8 cellular contexts compared by ENCODE assay signal in the genomic region with DNA sequence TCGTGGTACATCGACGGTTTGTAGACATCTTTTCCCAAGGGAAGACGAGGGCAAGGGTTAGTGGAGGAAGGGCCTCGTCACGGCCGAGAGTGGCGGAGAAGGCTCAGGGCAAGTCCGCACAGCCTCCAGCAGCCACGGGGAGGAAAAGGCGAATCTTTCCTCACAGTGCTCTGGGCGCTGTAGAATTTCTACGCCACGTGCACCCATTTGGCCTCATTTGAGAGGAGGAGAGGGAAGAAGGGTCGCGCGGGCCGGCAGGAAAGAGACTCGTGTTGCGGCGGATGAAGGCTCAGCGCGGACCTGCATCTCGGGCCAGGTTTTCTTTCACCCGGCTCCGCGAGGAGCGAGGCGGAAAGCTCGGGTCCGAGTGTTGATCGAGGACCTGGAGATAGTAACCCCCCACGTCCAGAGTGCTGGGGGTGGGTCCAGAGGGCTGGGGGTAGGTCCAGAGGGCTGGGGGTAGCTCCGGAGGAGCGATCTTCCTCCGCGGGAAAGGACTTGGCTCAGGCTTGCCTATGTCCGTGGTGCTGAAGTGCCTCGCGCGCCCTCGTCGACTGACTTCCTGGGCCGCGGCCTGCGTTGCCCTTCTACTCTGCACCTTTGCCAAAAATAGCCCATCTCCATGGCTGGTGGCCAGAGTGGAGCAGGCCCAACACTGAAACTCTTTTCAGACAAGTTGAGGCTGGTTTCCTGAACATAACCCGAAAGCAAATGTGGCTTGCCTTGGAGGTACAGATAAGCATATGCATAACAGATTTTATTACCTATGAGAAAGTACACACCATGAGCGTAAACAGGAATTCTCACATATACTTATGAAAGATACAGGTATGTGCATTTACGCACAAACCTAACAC. TPM values are rescaled to one million over a fixed set of nuclear protein-coding genes. Genes with fewer than 3 reads are reported as not detected.
A peak's percentile ranks its signal among the peaks of the same experiment; 100 is the strongest.
DNase-seq lines count a peak whose midpoint lies in the region; ATAC-seq and TF ChIP-seq lines count a peak whose summit lies in the region.

No MANE protein-coding gene starts in this region.

- CTCF ChIA-PET in AG04450 (lab: Charles Lee) (interaction anchor here (1.3 to 1.6 kb wide), 3 partner anchors 68 to 514 kb away, joined by 3 to 9 read pairs (median 3); a partner anchor contains a TSS), HCT116 (lab: Charles Lee) (no interaction called here), PC-3 (lab: Charles Lee) (no interaction called here)

- peak overlapping the region; percentile 80 for H3K4me3 ChIP-seq in AG04450 (ENCODE audit: low read depth, low read length)
- H3K4me3 ChIP-seq in HCT116 (replicated peaks in 1 of 2; ENCODE audit: low read depth in 1 of 2, low read length in 2 of 2) = peak overlapping the region; percentile 56 to 65
- H3K4me3 ChIP-seq in PC-3 (ENCODE audit: low read length) = peak overlapping the region; percentile 70
- H3K4me3 ChIP-seq in neuron (ENCODE audit: low read length) = peak overlapping the region; percentile 71

- no peaks in the 10 kb centered on the region for H3F3A ChIP-seq in PC-3 (ENCODE audit: low read length, unreplicated experiment)

- peaks cover 7% of the 10 kb centered on the region for H3K36me3 Mint-ChIP-seq in glutamatergic neuron (ENCODE audit: unreplicated experiment)

- peaks cover 11% of the 10 kb centered on the region for H3K4me1 Mint-ChIP-seq in glutamatergic neuron (ENCODE audit: low read depth, unreplicated experiment)

- no peaks in the 10 kb centered on the region; the same call in 1 of the 2 replicates for H3K79me2 ChIP-seq in HCT116 (ENCODE audit: insufficient read depth, low read length)
- no peaks in the 10 kb centered on the region for H3K79me2 ChIP-seq in PC-3 (ENCODE audit: low read length)

- DNase-seq in AG04450 (ENCODE audit: low read depth, low spot score) (no peak), HCT116 (ENCODE audit: low read depth, low spot score) (no peak), PC-3 (peak; percentile 19), glutamatergic neuron (peak; percentile 65)
- DNase-seq in activated naive CD4-positive, alpha-beta T cell treated with anti-CD3 and anti-CD28 coated beads, Interleukin-2, amount 50 U/mL, for 16 hours = peak; percentile 26

- H3K4me3 Mint-ChIP-seq in glutamatergic neuron (ENCODE audit: unreplicated experiment) = peak overlapping the region; percentile 100

- H2AFZ ChIP-seq in HCT116 (ENCODE audit: low read depth, low read length, poor library complexity, severe bottlenecking) (no peak overlapping the region), PC-3 (ENCODE audit: low read length) (peak overlapping the region; percentile 93), neuron (ENCODE audit: low read depth, low read length) (peak overlapping the region; percentile 82)

- RAD21 ChIA-PET in HCT116 (lab: Charles Lee; ENCODE audit: low non-redundant PET in 1 of 2, low total read pairs in 2 of 2, uncharacterized antibody in 2 of 2, unreplicated experiment in 2 of 2) = no interaction called here

- no peak for ATAC-seq in HCT116
- ATAC-seq in PC-3 = peak; percentile 54
- no peak for ATAC-seq in HG03108 (IDR thresholded peaks at IDR 0.05; ENCODE audit: unreplicated experiment)
- ATAC-seq in HG03469 (IDR thresholded peaks at IDR 0.05; ENCODE audit: unreplicated experiment) = no peak

- H3K4me2 ChIP-seq in HCT116 (ENCODE audit: low read length) = peak overlapping the region; percentile 86
- H3K4me2 ChIP-seq in PC-3 (ENCODE audit: low read length) = peak overlapping the region; percentile 87

- no peak for TF ChIP-seq RAD21 in HCT116 (IDR thresholded peaks at IDR 0.05; ENCODE audit: low read depth)

- H3K27ac Mint-ChIP-seq in glutamatergic neuron (ENCODE audit: unreplicated experiment) = peak overlapping the region; percentile 100

- H3K9ac ChIP-seq in HCT116 (ENCODE audit: low read length) (peak overlapping the region; percentile 64), PC-3 (ENCODE audit: low read length) (peak overlapping the region; percentile 60)

- TF ChIP-seq CTCF in AG04450 (IDR thresholded peaks at IDR 0.05; ENCODE audit: low read depth, low read length) (no peak), HCT116 (IDR thresholded peaks at IDR 0.05 in 2 of 3, conservative IDR thresholded peaks at IDR 0.05 in 1 of 3; ENCODE audit: borderline replicate concordance in 1 of 3, insufficient read depth in 1 of 3, low read depth in 2 of 3, low read length in 2 of 3) (no peak), PC-3 (conservative IDR thresholded peaks at IDR 0.05; ENCODE audit: low read depth, low read length) (no peak), glutamatergic neuron (IDR thresholded peaks at IDR 0.05; ENCODE audit: partially characterized antibody, unreplicated experiment) (no peak)

- POLR2A ChIA-PET in AG04450 (lab: Yijun Ruan, JAX) = interaction anchor here (0.6 to 1.0 kb wide), 3 partner anchors 35 to 67 kb away, joined by 3 read pairs; no protein-coding TSS in a partner anchor
- POLR2A ChIA-PET in HCT116 (lab: Charles Lee) = no interaction called here
- POLR2A ChIA-PET in PC-3 (lab: Charles Lee; ENCODE audit: unreplicated experiment) = no interaction called here

- BruUV-seq in HCT116 (replicated peaks; lab: Mats Ljungman, UMichigan) (no TSS peak), PC-3 (replicated peaks; lab: Mats Ljungman, UMichigan) (no TSS peak)

- TF ChIP-seq POLR2A in HCT116 (IDR thresholded peaks at IDR 0.05; ENCODE audit: borderline replicate concordance, extremely low read depth, insufficient read depth, insufficient read length) = no peak

- H3K4me1 ChIP-seq in HCT116 (ENCODE audit: control insufficient read depth in 1 of 2, insufficient read depth in 2 of 2, low read length in 2 of 2) (peaks cover 0 to 20% of the 10 kb centered on the region in 2 experiments; a peak in 2 of 4 replicates), PC-3 (ENCODE audit: insufficient read depth, low read length) (peaks cover 6% of the 10 kb centered on the region; the same call in 1 of the 2 replicates), neuron (ENCODE audit: insufficient read depth, low read length) (peaks cover 20% of the 10 kb centered on the region)

- peak overlapping the region; percentile 96 for H3K27ac ChIP-seq in AG04450 (ENCODE audit: low read depth, low read length)
- peak overlapping the region; percentile 61 for H3K27ac ChIP-seq in HCT116 (ENCODE audit: low read depth, low read length)
- no peak overlapping the region; the same call in 1 of the 2 replicates for H3K27ac ChIP-seq in PC-3 (ENCODE audit: low read length)

- no peaks in the 10 kb centered on the region; the same call in 1 of the 2 replicates for H3K9me3 ChIP-seq in AG04450 (ENCODE audit: control insufficient read depth, insufficient read depth, low read length)
- peaks cover 0 to 2% of the 10 kb centered on the region in 2 experiments; a peak in 1 of 4 replicates for H3K9me3 ChIP-seq in HCT116 (ENCODE audit: control insufficient read depth in 1 of 2, insufficient read depth in 1 of 2, low read depth in 1 of 2, low read length in 2 of 2)
- H3K9me3 ChIP-seq in PC-3 (ENCODE audit: low read length) = no peaks in the 10 kb centered on the region
- H3K9me3 ChIP-seq in neuron (ENCODE audit: low read length) = no peaks in the 10 kb centered on the region

- H3K9me2 ChIP-seq in HCT116 (ENCODE audit: insufficient read depth) (no peaks in the 10 kb centered on the region), PC-3 (replicated peaks; ENCODE audit: low read length) (no peaks in the 10 kb centered on the region)

- no peaks in the 10 kb centered on the region for H3K27me3 ChIP-seq in AG04450 (ENCODE audit: control insufficient read depth, insufficient read depth, low read length)
- no peaks in the 10 kb centered on the region for H3K27me3 ChIP-seq in HCT116 (ENCODE audit: insufficient read depth, low read length)
- no peaks in the 10 kb centered on the region for H3K27me3 ChIP-seq in PC-3 (ENCODE audit: low read length)
- H3K27me3 ChIP-seq in neuron (ENCODE audit: insufficient read depth, low read length) = no peaks in the 10 kb centered on the region

- intact Hi-C loops in HCT116 (cut with micrococcal nuclease) (no loop called here), PC-3 (cut with micrococcal nuclease) (loop anchor here (5.0 kb wide), 1 partner anchor 192 kb away; no protein-coding TSS in a partner anchor)

- H4K20me1 ChIP-seq in HCT116 (ENCODE audit: insufficient read depth) (no peaks in the 10 kb centered on the region), PC-3 (ENCODE audit: low read length) (no peaks in the 10 kb centered on the region)

- H3K36me3 ChIP-seq in HCT116 (ENCODE audit: control insufficient read depth in 1 of 2, insufficient read depth in 2 of 2, low read length in 2 of 2) (no peaks in the 10 kb centered on the region), PC-3 (ENCODE audit: low read depth, low read length) (no peaks in the 10 kb centered on the region), neuron (ENCODE audit: insufficient read depth, low read length) (no peaks in the 10 kb centered on the region)

- H3K27me3 Mint-ChIP-seq in glutamatergic neuron (ENCODE audit: unreplicated experiment) = peaks cover 6% of the 10 kb centered on the region

- peaks cover 17% of the 10 kb centered on the region for H3K9me3 Mint-ChIP-seq in glutamatergic neuron (ENCODE audit: unreplicated experiment)

TF ChIP-seq in HCT116, 20 proteins besides CTCF, POLR2A, EP300 and RAD21 (continues in another document):
- TF ChIP-seq EZH2 (IDR thresholded peaks at IDR 0.05) = no peak

RNA-seq across cellular contexts. Expression of a gene that starts 1.1 kb away (rescaled TPM):
- 13.3 and 18.1 TPM in 2 replicates for polyA plus RNA-seq in AG04450 (2011; rRNA removed)
- polyA minus RNA-seq in AG04450 (2011; rRNA and poly(A)+ RNA removed) = 5.2 and 9.3 TPM in 2 replicates
- total RNA-seq in HCT116 (2021; ENCODE audit: unreplicated experiment) (3.3 TPM), PC-3 (2014; rRNA removed) (1.8 and 3.7 TPM in 2 replicates), glutamatergic neuron (ENCODE audit: unreplicated experiment) (22.6 TPM)
- 2.8 and 2.9 TPM in 2 replicates for polyA plus RNA-seq in HCT116 (2012)

RNA-seq across cellular contexts. Expression of a gene that starts 42.0 kb away (rescaled TPM):
- 44.0 and 67.7 TPM in 2 replicates for polyA plus RNA-seq in AG04450 (2011; rRNA removed)
- 23.9 and 46.1 TPM in 2 replicates for polyA minus RNA-seq in AG04450 (2011; rRNA and poly(A)+ RNA removed)
- total RNA-seq in HCT116 (2021; ENCODE audit: unreplicated experiment) (25.6 TPM), PC-3 (2014; rRNA removed) (15.3 and 16.5 TPM in 2 replicates), glutamatergic neuron (ENCODE audit: unreplicated experiment) (28.4 TPM)
- polyA plus RNA-seq in HCT116 (2012) = 15.5 and 16.4 TPM in 2 replicates

Comparison
In these comparisons a context has a peak if more than half of its experiments do, and no peak if none do; other contexts are left out.
1. DNase-seq: peak in PC-3 (single experiment), activated naive CD4-positive, alpha-beta T cell treated with anti-CD3 and anti-CD28 coated beads, Interleukin-2, amount 50 U/mL, for 16 hours (single experiment) and glutamatergic neuron (single experiment); none in AG04450 (single experiment) and HCT116 (single experiment).
2. Peak in every context shown above with its lines, with median percentiles within 50 percentile points of each other: H3K4me3 ChIP-seq.